Comparison of ENCODE assay signal across 8 cellular contexts in genomic region chr11:36564376-36565032, GRCh38. TPM values are rescaled to one million over a fixed set of nuclear protein-coding genes. Genes with fewer than 3 reads are reported as not detected.
DNase-seq lines count a peak whose midpoint lies in the region; ATAC-seq and TF ChIP-seq lines count a peak whose summit lies in the region.

No MANE protein-coding gene starts in this region.

- H4K8ac ChIP-seq in neuronal stem cell (ENCODE audit: low read depth, low read length), result no peak overlapping the region

- no peak overlapping the region for H3K4ac ChIP-seq in neuronal stem cell (ENCODE audit: low read length)

- no peak overlapping the region for H3K23ac ChIP-seq in neuronal stem cell (ENCODE audit: low read depth, low read length, poor library complexity)

- peak; percentile 44 for TF ChIP-seq CTCF in AG04449 (IDR thresholded peaks at IDR 0.05; ENCODE audit: insufficient read depth, low read length, missing control alignments)
- peak; percentile 36; the same call in 1 of the 2 replicates for TF ChIP-seq CTCF in GM12875 (IDR thresholded peaks at IDR 0.05; ENCODE audit: borderline replicate concordance, insufficient read depth, low read depth, low read length)
- TF ChIP-seq CTCF in vagina (IDR thresholded peaks at IDR 0.05), result peak in 2 of 3 experiments; percentile 36 to 54

- no peak overlapping the region for H3K18ac ChIP-seq in neuronal stem cell (ENCODE audit: low read length)

- H3K36me3 ChIP-seq in neuronal stem cell (replicated peaks in 1 of 2; ENCODE audit: control insufficient read depth in 2 of 2, insufficient read depth in 2 of 2, low read length in 2 of 2), result no peaks in the 10 kb centered on the region
- H3K36me3 ChIP-seq in vagina, result no peaks in the 10 kb centered on the region

- CTCF ChIA-PET in AG04449 (lab: Yijun Ruan, JAX), result interaction anchor here (0.9 to 9.0 kb wide), 27 partner anchors 11 to 272 kb away, joined by 3 to 252 read pairs (median 7); partner anchors contain the start of genes IFTAP and RAG2

- POLR2A ChIA-PET in AG04449 (lab: Yijun Ruan, JAX), result interaction anchor here (1.0 kb wide), 1 partner anchor 182 kb away, joined by 4 read pairs; no protein-coding TSS in a partner anchor

- no CpG with 5 or more reads among the region's 15 CpGs for WGBS in neuronal stem cell (ENCODE audit: extremely low coverage in 2 of 2, insufficient read length in 2 of 2, insufficient replicate concordance in 1 of 2), 2 donors

- peak; percentile 42 for ATAC-seq in HG03469 (IDR thresholded peaks at IDR 0.05; ENCODE audit: unreplicated experiment)

- TF ChIP-seq POLR2A in vagina (IDR thresholded peaks at IDR 0.05), result no peak

- H3K9me3 ChIP-seq in neuronal stem cell (replicated peaks in 1 of 2; ENCODE audit: control insufficient read depth in 2 of 2, insufficient read depth in 1 of 2, low read depth in 1 of 2, low read length in 2 of 2), result peaks cover 0 to 4% of the 10 kb centered on the region in 2 donors
- H3K9me3 ChIP-seq in vagina, result no peaks in the 10 kb centered on the region

- no peak overlapping the region for H2AK5ac ChIP-seq in neuronal stem cell (ENCODE audit: low read depth, low read length)

- H3K27me3 ChIP-seq in neuronal stem cell (ENCODE audit: control insufficient read depth in 3 of 3, insufficient read depth in 3 of 3, low read depth in 1 of 3, low read length in 3 of 3) (peaks cover 0 to 30% (median 0%) of the 10 kb centered on the region in 3 experiments), vagina (no peaks in the 10 kb centered on the region)

- H2BK15ac ChIP-seq in neuronal stem cell (ENCODE audit: low read length), result no peak overlapping the region

- H3K4me3 ChIP-seq in AG04449 (ENCODE audit: low read depth, low read length), result peak overlapping the region; percentile 41
- H3K4me3 ChIP-seq in GM12875 (ENCODE audit: low read depth, low read length), result no peak overlapping the region
- H3K4me3 ChIP-seq in neuronal stem cell (ENCODE audit: low read length in 2 of 2), result peak overlapping the region in 1 of 2 donors; percentile 6
- H3K4me3 ChIP-seq in vagina, result peak overlapping the region in 1 of 2 donors; percentile 32

- H3K14ac ChIP-seq in neuronal stem cell (ENCODE audit: low read length), result no peak overlapping the region

- intact Hi-C loops in vagina (cut with DNase I), result loop anchor here (10.0 kb wide), 1 partner anchor 100 kb away; no protein-coding TSS in a partner anchor

- H3K27ac ChIP-seq in neuronal stem cell (replicated peaks; ENCODE audit: low read length) (no peak overlapping the region), vagina (no peak overlapping the region)

- H3K79me1 ChIP-seq in neuronal stem cell (ENCODE audit: low read depth, low read length), result no peaks in the 10 kb centered on the region

- H2BK12ac ChIP-seq in neuronal stem cell (ENCODE audit: low read length), result no peak overlapping the region

- no peak overlapping the region for H3K4me2 ChIP-seq in neuronal stem cell (ENCODE audit: insufficient read depth, low read length, poor library complexity, severe bottlenecking)

- DNase-seq in AG04449 (ENCODE audit: low read depth, low spot score) (no peak), NOMO-1 (lab: John Stamatoyannopoulos, UW; ENCODE audit: unreplicated experiment in 2 of 2) (peak; percentile 28 to 78), foreskin melanocyte (peak; percentile 53), neuronal stem cell (ENCODE audit: low spot score) (peak; percentile 46), vagina (ENCODE audit: extremely low spot score in 2 of 2) (no peak)
- DNase-seq in activated T-helper 9 cell treated with anti-CD3 and anti-CD28 coated beads, Interleukin-2, amount 50 U/mL, for 16 hours (ENCODE audit: low read depth), result peak; percentile 12

- H3K9ac ChIP-seq in neuronal stem cell (ENCODE audit: low read depth, low read length, poor library complexity), result no peak overlapping the region

- H3K4me1 ChIP-seq in neuronal stem cell (ENCODE audit: control insufficient read depth in 2 of 2, insufficient read depth in 1 of 2, low read depth in 1 of 2, low read length in 2 of 2), result no peaks in the 10 kb centered on the region
- no peaks in the 10 kb centered on the region for H3K4me1 ChIP-seq in vagina

- H2BK120ac ChIP-seq in neuronal stem cell (ENCODE audit: low read depth, low read length), result no peak overlapping the region

- H4K91ac ChIP-seq in neuronal stem cell (ENCODE audit: low read depth, low read length, poor library complexity), result no peak overlapping the region

- peak overlapping the region; percentile 79 for H2AFZ ChIP-seq in neuronal stem cell (ENCODE audit: low read length)

- H2BK5ac ChIP-seq in neuronal stem cell (ENCODE audit: low read length), result no peak overlapping the region

RNA-seq across cellular contexts. Expression of gene RAG1, which starts 3.3 kb away (rescaled TPM):
- polyA plus RNA-seq in neuronal stem cell (2013, experiment 1 of 2), result 0.56 TPM
- 0.42 TPM for polyA plus RNA-seq in neuronal stem cell (2013, experiment 2 of 2)
- total RNA-seq in vagina, result 0.25 TPM

RNA-seq across cellular contexts. Expression of gene IFTAP, which starts 29.8 kb away (rescaled TPM):
- polyA plus RNA-seq in neuronal stem cell (2013, experiment 1 of 2), result 79.0 TPM
- polyA plus RNA-seq in neuronal stem cell (2013, experiment 2 of 2), result 76.6 TPM
- total RNA-seq in vagina, result 13.0 TPM

RNA-seq across cellular contexts. Expression of gene RAG2, which starts 33.5 kb away (rescaled TPM):
- not detected for polyA plus RNA-seq in neuronal stem cell (2013, experiment 1 of 2)
- polyA plus RNA-seq in neuronal stem cell (2013, experiment 2 of 2), result not detected
- not detected for total RNA-seq in vagina

RNA-seq across cellular contexts. Expression of gene TRAF6, which starts 54.4 kb away (rescaled TPM):
- 9.6 TPM for polyA plus RNA-seq in neuronal stem cell (2013, experiment 1 of 2)
- polyA plus RNA-seq in neuronal stem cell (2013, experiment 2 of 2), result 10.0 TPM
- total RNA-seq in vagina, result 10.6 TPM

Comparison
In these comparisons a context has a peak if more than half of its experiments do, and no peak if none do; other contexts are left out.
1. DNase-seq: peak in NOMO-1 (2 of 2), activated T-helper 9 cell treated with anti-CD3 and anti-CD28 coated beads, Interleukin-2, amount 50 U/mL, for 16 hours (single experiment), foreskin melanocyte (single experiment) and neuronal stem cell (single experiment); none in AG04449 (single experiment) and vagina (0 of 2).
2. Peak in every context shown above with its lines, with median percentiles within 50 percentile points of each other: CTCF ChIP-seq.